1 cellular context compared by ENCODE assay signal in the genomic region with DNA sequence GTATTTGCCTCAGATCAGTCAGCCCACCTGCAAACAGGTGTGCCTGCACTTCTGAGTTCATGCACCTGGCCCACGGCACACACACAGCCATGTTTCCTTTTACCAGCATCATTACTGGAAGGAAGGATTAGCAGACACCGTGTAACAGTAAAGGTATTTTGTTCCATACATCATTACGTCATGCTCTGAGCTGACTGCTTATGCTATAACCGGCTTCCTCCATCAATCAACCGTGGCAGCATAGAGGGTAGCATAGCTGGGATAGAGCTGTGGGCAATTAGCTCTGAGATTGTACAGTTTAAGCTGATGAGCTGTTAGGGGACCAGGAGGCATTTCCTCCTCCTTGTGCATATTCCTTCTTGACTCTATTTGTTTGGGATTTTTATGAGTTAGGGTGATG.
TF ChIP-seq lines count a peak whose summit lies in the region.

No MANE protein-coding gene starts in this region.

TF ChIP-seq in K562, 482 proteins besides CTCF, POLR2A, EP300 and RAD21 (continued from another document):
- TF ChIP-seq, protein P1, sequence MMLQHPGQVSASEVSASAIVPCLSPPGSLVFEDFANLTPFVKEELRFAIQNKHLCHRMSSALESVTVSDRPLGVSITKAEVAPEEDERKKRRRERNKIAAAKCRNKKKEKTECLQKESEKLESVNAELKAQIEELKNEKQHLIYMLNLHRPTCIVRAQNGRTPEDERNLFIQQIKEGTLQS (IDR thresholded peaks at IDR 0.05), result peak; percentile 44
- TF ChIP-seq, protein P1 (CRISPR knock-in tag; conservative IDR thresholded peaks at IDR 0.05), result no peak
- TF ChIP-seq, protein P2, sequence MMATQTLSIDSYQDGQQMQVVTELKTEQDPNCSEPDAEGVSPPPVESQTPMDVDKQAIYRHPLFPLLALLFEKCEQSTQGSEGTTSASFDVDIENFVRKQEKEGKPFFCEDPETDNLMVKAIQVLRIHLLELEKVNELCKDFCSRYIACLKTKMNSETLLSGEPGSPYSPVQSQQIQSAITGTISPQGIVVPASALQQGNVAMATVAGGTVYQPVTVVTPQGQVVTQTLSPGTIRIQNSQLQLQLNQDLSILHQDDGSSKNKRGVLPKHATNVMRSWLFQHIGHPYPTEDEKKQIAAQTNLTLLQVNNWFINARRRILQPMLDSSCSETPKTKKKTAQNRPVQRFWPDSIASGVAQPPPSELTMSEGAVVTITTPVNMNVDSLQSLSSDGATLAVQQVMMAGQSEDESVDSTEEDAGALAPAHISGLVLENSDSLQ (IDR thresholded peaks at IDR 0.05), result peak; percentile 61
- TF ChIP-seq NR4A1 (CRISPR knock-in tag; IDR thresholded peaks at IDR 0.05) (no peak), NR4A1 (tag; IDR thresholded peaks at IDR 0.05) (no peak)
